Comparison of ENCODE assay signal across 13 cellular contexts in genomic region chr20:46631212-46631869, GRCh38. TPM values are rescaled to one million over a fixed set of nuclear protein-coding genes. Genes with fewer than 3 reads are reported as not detected.
DNase-seq lines count a peak whose midpoint lies in the region; ATAC-seq and TF ChIP-seq lines count a peak whose summit lies in the region.
"Had no signal": no experiment of that assay in that cellular context is flagged by ENCODE, and none has a peak within 500 bp of the region (broad histone marks: within the 10 kb centered on the region; RNA-seq: fewer than 3 reads in every experiment).

No MANE protein-coding gene starts in this region.

- H3K36me3 Mint-ChIP-seq in activated naive CD8-positive, alpha-beta T cell treated with anti-CD3 and anti-CD28 coated beads, Interleukin-2, amount 50 U/mL, for 24 hours (ENCODE audit: low read depth), result no peaks in the 10 kb centered on the region

- no peak overlapping the region for H3K4me3 ChIP-seq in esophagus squamous epithelium
- H3K4me3 ChIP-seq: A549 had no signal

- no peaks in the 10 kb centered on the region for H3K36me3 ChIP-seq in esophagus squamous epithelium

- H3K27ac ChIP-seq in esophagus squamous epithelium, result no peak overlapping the region
- H3K27ac ChIP-seq: A549 had no signal

- H3K27ac Mint-ChIP-seq in activated naive CD8-positive, alpha-beta T cell treated with anti-CD3 and anti-CD28 coated beads, Interleukin-2, amount 50 U/mL, for 24 hours, result no peak overlapping the region

- peak; percentile 3 for DNase-seq in activated CD8-positive, alpha-beta memory T cell treated with anti-CD3 and anti-CD28 coated beads for 24 hours
- no peak for DNase-seq in activated CD8-positive, alpha-beta memory T cell treated with anti-CD3 and anti-CD28 coated beads, Interleukin-2, amount 50 U/mL, for 48 hours
- DNase-seq in activated naive CD8-positive, alpha-beta T cell treated with anti-CD3 and anti-CD28 coated beads, Interleukin-2, amount 50 U/mL, for 24 hours, result peak; percentile 2
- DNase-seq in left lobe of liver (ENCODE audit: low spot score) (no peak), NCI-H2081 treated with DMSO at 0.1 percent for 48 hours (lab: John Stamatoyannopoulos, UW) (no peak), esophagus squamous epithelium (lab: John Stamatoyannopoulos, UW) (no peak), COR-L47 (lab: John Stamatoyannopoulos, UW) (no peak)
- no peak for DNase-seq in effector CD4-positive, alpha-beta T cell
- DNase-seq: activated effector memory CD4-positive, alpha-beta T cell treated with anti-CD3 and anti-CD28 coated beads, Interleukin-2, amount 50 U/mL, for 16 hours; cortex of kidney had no signal

- peaks cover 0 to 18% (median 0%) of the 10 kb centered on the region in 3 donors for H3K9me3 ChIP-seq in esophagus squamous epithelium

- no peak overlapping the region for H3K4me3 Mint-ChIP-seq in activated naive CD8-positive, alpha-beta T cell treated with anti-CD3 and anti-CD28 coated beads, Interleukin-2, amount 50 U/mL, for 24 hours

- H3K9me3 Mint-ChIP-seq in activated naive CD8-positive, alpha-beta T cell treated with anti-CD3 and anti-CD28 coated beads, Interleukin-2, amount 50 U/mL, for 24 hours, result peaks cover 7% of the 10 kb centered on the region

- peak; percentile 49 for ATAC-seq in activated naive CD8-positive, alpha-beta T cell treated with anti-CD3 and anti-CD28 coated beads, Interleukin-2, amount 50 U/mL, for 24 hours
- ATAC-seq in left lobe of liver, result peak; percentile 60

- no peak for TF ChIP-seq CTCF in esophagus squamous epithelium (IDR thresholded peaks at IDR 0.05)

- TF ChIP-seq POLR2A in esophagus squamous epithelium (IDR thresholded peaks at IDR 0.05), result no peak

- intact Hi-C loops in esophagus squamous epithelium (cut with DNase I), result no loop called here

- peaks cover 18% of the 10 kb centered on the region for H3K27me3 Mint-ChIP-seq in activated naive CD8-positive, alpha-beta T cell treated with anti-CD3 and anti-CD28 coated beads, Interleukin-2, amount 50 U/mL, for 24 hours

- WGBS in esophagus squamous epithelium, 2 donors, result 77 to 86% methylated on average over 8 of the region's 8 CpGs

- H3K27me3 ChIP-seq in esophagus squamous epithelium, result peaks cover 0 to 25% (median 0%) of the 10 kb centered on the region in 4 donors

- no peaks in the 10 kb centered on the region for H3K4me1 Mint-ChIP-seq in activated naive CD8-positive, alpha-beta T cell treated with anti-CD3 and anti-CD28 coated beads, Interleukin-2, amount 50 U/mL, for 24 hours

- peaks cover 0 to 7% (median 0%) of the 10 kb centered on the region in 3 donors for H3K4me1 ChIP-seq in esophagus squamous epithelium
- H3K4me1 ChIP-seq: A549 had no signal

RNA-seq across cellular contexts. Expression of gene SLC13A3, which starts 19.9 kb away (rescaled TPM):
- 7.1 TPM for total RNA-seq in left lobe of liver
- 1 to 10 TPM in 2 of 4 donors, under 1 TPM in 2; 0.34 to 1.5 (median 1.0) TPM for total RNA-seq in esophagus squamous epithelium
- total RNA-seq: G401; T-helper 2 cell treated with Interferon-gamma antibody and Interleukin-4, amounts not matched to agents 100 ng/mL and 5 ng/mL, for 36 hours had no signal

RNA-seq across cellular contexts. Expression of gene TP53RK, which starts 57.9 kb away (rescaled TPM):
- 3.2 TPM for total RNA-seq in left lobe of liver
- total RNA-seq in esophagus squamous epithelium, result 10 to 100 TPM; 14.3 to 20.2 (median 17.1) TPM

Comparison
In these comparisons a context has a peak if more than half of its experiments do, and no peak if none do; other contexts are left out.
1. DNase-seq: peak in activated CD8-positive, alpha-beta memory T cell treated with anti-CD3 and anti-CD28 coated beads for 24 hours (single experiment) and activated naive CD8-positive, alpha-beta T cell treated with anti-CD3 and anti-CD28 coated beads, Interleukin-2, amount 50 U/mL, for 24 hours (single experiment); none in activated CD8-positive, alpha-beta memory T cell treated with anti-CD3 and anti-CD28 coated beads, Interleukin-2, amount 50 U/mL, for 48 hours (single experiment), left lobe of liver (single experiment), effector CD4-positive, alpha-beta T cell (single experiment), NCI-H2081 treated with DMSO at 0.1 percent for 48 hours (single experiment), esophagus squamous epithelium (single experiment) and COR-L47 (single experiment).